In the genomic region with DNA sequence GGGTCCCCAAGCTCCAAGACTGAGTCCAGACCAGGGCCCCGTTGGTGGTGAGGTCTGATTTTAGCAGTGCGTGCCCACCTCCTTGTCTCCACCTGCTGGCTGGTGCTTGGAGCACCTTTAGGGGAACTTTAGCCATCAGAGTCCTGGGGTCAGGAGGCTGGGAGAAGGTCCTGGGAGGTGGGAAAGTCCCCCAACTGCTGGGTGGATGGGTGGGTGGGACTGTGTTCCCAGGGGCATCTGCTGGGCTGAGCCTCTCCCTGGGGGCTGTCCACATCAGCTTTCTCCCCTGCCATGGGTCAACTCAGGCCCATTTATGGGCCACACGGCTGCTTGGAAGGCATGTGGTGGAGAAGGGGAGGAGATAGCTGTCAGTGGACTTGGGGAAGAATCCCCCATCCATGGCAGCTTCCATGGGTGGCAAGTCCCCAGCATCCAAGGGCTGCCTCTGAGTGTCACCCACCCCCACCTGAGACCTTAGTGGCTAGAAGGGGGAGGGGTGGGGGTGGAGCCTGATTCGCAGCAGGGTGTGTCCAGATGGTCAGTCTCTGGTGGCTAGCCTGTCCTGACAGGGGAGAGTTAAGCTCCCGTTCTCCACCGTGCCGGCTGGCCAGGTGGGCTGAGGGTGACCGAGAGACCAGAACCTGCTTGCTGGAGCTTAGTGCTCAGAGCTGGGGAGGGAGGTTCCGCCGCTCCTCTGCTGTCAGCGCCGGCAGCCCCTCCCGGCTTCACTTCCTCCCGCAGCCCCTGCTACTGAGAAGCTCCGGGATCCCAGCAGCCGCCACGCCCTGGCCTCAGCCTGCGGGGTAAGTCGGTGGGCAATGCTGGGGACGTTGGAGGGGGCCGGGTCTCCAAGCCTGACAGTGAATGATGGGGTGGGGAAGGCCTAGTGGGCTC, we compare ENCODE assay signal across 1 cellular context.
TF ChIP-seq lines count a peak whose summit lies in the region.

TSS of gene TRPV2 (plus strand) at position 541 of the 894 bp plus-strand sequence. CDS start 2,098 bp downstream, outside the sequence.

TF ChIP-seq in WTC11, 78 proteins besides CTCF, POLR2A, EP300 and RAD21 (continued from another document):
- TF ChIP-seq, protein P1, sequence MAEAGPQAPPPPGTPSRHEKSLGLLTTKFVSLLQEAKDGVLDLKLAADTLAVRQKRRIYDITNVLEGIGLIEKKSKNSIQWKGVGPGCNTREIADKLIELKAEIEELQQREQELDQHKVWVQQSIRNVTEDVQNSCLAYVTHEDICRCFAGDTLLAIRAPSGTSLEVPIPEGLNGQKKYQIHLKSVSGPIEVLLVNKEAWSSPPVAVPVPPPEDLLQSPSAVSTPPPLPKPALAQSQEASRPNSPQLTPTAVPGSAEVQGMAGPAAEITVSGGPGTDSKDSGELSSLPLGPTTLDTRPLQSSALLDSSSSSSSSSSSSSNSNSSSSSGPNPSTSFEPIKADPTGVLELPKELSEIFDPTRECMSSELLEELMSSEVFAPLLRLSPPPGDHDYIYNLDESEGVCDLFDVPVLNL (CRISPR knock-in tag; IDR thresholded peaks at IDR 0.05; ENCODE audit: borderline replicate concordance, low read depth), result no peak
- no peak for TF ChIP-seq GRHL2 (CRISPR knock-in tag; IDR thresholded peaks at IDR 0.05; ENCODE audit: insufficient replicate concordance, severe bottlenecking)
- TF ChIP-seq, protein P2, sequence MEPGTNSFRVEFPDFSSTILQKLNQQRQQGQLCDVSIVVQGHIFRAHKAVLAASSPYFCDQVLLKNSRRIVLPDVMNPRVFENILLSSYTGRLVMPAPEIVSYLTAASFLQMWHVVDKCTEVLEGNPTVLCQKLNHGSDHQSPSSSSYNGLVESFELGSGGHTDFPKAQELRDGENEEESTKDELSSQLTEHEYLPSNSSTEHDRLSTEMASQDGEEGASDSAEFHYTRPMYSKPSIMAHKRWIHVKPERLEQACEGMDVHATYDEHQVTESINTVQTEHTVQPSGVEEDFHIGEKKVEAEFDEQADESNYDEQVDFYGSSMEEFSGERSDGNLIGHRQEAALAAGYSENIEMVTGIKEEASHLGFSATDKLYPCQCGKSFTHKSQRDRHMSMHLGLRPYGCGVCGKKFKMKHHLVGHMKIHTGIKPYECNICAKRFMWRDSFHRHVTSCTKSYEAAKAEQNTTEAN (CRISPR knock-in tag; IDR thresholded peaks at IDR 0.05), result no peak
- TF ChIP-seq, protein P3, sequence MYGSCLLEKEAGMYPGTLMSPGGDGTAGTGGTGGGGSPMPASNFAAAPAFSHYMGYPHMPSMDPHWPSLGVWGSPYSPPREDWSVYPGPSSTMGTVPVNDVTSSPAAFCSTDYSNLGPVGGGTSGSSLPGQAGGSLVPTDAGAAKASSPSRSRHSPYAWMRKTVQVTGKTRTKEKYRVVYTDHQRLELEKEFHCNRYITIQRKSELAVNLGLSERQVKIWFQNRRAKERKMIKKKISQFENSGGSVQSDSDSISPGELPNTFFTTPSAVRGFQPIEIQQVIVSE (CRISPR knock-in tag; IDR thresholded peaks at IDR 0.05; ENCODE audit: borderline replicate concordance), result no peak
- TF ChIP-seq ETV6 (CRISPR knock-in tag; IDR thresholded peaks at IDR 0.05), result no peak
TF ChIP-seq in WTC11: peak in this region for 0.
